ENCODE assay signal across 19 cellular contexts in genomic region chr22:49799431-49800075, GRCh38.
"Had no signal": no experiment of that assay in that cellular context is flagged by ENCODE, and none has a peak within 500 bp of the region (broad histone marks: within the 10 kb centered on the region; RNA-seq: fewer than 3 reads in every experiment).

No MANE protein-coding gene starts in this region.

- ATAC-seq: activated T-cell treated with anti-CD3 and anti-CD28 coated beads, Interleukin-2, amount 50 U/mL, for 4 hours; esophagus mucosa; natural killer cell; sciatic nerve; stimulated activated naive B cell treated with anti-CD40 and anti-IgM and Interleukin-4, amounts not matched to agents 10 μg/mL and 1 μg/mL and 100 μg/mL, for 72 hours had no signal

- H3K36me3 ChIP-seq: uterus had no signal

- H3K4me3 Mint-ChIP-seq: activated naive CD4-positive, alpha-beta T cell treated with anti-CD3 and anti-CD28 coated beads for 36 hours; activated T-cell treated with anti-CD3 and anti-CD28 coated beads, Interleukin-2, amount 50 U/mL, for 4 hours; brain; natural killer cell; stimulated activated naive B cell treated with anti-CD40 and anti-IgM and Interleukin-4, amounts not matched to agents 10 μg/mL and 1 μg/mL and 100 μg/mL, for 72 hours had no signal

- H3K4me1 ChIP-seq: parathyroid adenoma had no signal

- H3K27ac Mint-ChIP-seq: activated naive CD4-positive, alpha-beta T cell treated with anti-CD3 and anti-CD28 coated beads for 36 hours had no signal

- H3K9me3 Mint-ChIP-seq: activated naive CD4-positive, alpha-beta T cell treated with anti-CD3 and anti-CD28 coated beads for 36 hours; activated T-cell treated with anti-CD3 and anti-CD28 coated beads, Interleukin-2, amount 50 U/mL, for 4 hours; brain; natural killer cell; stimulated activated naive B cell treated with anti-CD40 and anti-IgM and Interleukin-4, amounts not matched to agents 10 μg/mL and 1 μg/mL and 100 μg/mL, for 72 hours had no signal

- DNase-seq: activated CD4-positive, alpha-beta T cell treated with anti-CD3 and anti-CD28 coated beads, Interleukin-2, amount 50 U/mL, for 1 hour; activated CD8-positive, alpha-beta memory T cell treated with anti-CD3 and anti-CD28 coated beads, Interleukin-2, amount 50 U/mL, for 4 hours; activated naive CD4-positive, alpha-beta T cell treated with anti-CD3 and anti-CD28 coated beads for 36 hours; activated T-cell treated with anti-CD3 and anti-CD28 coated beads, Interleukin-2, amount 50 U/mL, for 4 hours; gastrocnemius medialis; heart right ventricle; mesendoderm; natural killer cell; spleen; stimulated activated CD4-positive, alpha-beta T cell treated with anti-CD3 and anti-CD28 coated beads, Interleukin-4, amount 100 ng/mL, for 4 hours; stimulated activated naive B cell treated with anti-CD40 and anti-IgM and Interleukin-4, amounts not matched to agents 10 μg/mL and 1 μg/mL and 100 μg/mL, for 72 hours; T-helper 1 cell; T1000; uterus had no signal

- H3K9me3 ChIP-seq: gastrocnemius medialis, heart right ventricle, spleen, uterus had no signal

- H3K4me3 ChIP-seq: coronary artery, gastrocnemius medialis, heart right ventricle, spleen, uterus had no signal

- H3K27me3 Mint-ChIP-seq: brain; stimulated activated naive B cell treated with anti-CD40 and anti-IgM and Interleukin-4, amounts not matched to agents 10 μg/mL and 1 μg/mL and 100 μg/mL, for 72 hours had no signal

- H3K27ac ChIP-seq: coronary artery, gastrocnemius medialis, parathyroid adenoma, uterus had no signal

- H3K27me3 ChIP-seq: gastrocnemius medialis, heart right ventricle, spleen, uterus had no signal
